Comparison of ENCODE assay signal across 16 cellular contexts in the genomic region with DNA sequence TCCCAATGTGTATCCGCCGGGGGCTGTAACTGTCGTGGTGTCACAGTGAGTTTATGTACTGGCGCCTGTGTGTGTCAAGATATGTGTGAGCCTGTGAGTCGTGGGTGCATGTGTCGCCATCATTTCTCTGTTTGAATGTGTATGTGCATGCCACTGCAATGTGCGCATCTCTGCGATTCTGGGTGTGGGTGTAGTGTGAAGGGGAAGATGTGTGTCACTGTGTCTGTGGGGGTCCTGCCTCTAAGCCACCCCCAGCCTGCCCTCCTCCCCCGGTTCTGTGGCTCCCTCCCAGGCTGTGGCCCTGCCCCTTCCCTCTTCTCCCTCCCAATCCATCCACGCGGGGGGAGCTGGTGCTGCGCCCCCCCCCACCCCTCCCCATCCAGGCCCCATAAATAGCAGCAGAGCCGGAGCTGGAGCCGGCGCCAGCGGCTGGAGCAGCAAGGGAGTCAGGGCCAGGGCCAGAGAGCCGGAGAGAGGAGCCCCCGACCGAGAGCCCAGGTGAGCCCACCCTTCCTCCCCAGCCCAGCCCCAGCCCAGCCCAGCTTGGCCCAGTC. TPM values are rescaled to one million over a fixed set of nuclear protein-coding genes. Genes with fewer than 3 reads are reported as not detected.
DNase-seq lines count a peak whose midpoint lies in the region; ATAC-seq lines count a peak whose summit lies in the region.
"Had no signal": no experiment of that assay in that cellular context is flagged by ENCODE, and none has a peak within 500 bp of the region (broad histone marks: within the 10 kb centered on the region; RNA-seq: fewer than 3 reads in every experiment).

CPNE6 (plus strand) TSS at position 419 of the 554 bp plus-strand sequence. CDS start 1,375 bp downstream, outside the sequence.

- no peaks in the 10 kb centered on the region for H3K9me3 Mint-ChIP-seq in stimulated activated naive CD8-positive, alpha-beta T cell treated with anti-CD3 and anti-CD28 coated beads, Interleukin-15, amount 100 ng/mL, for 72 hours
- H3K9me3 Mint-ChIP-seq: dendritic cell treated with granulocyte-macrophage colony-stimulating factor and Interleukin-4, amounts not matched to agents 40 ng/mL and 50 ng/mL, for 4 days; stimulated activated memory B cell treated with anti-CD40 and anti-IgM and Interleukin-4, amounts not matched to agents 10 μg/mL and 1 μg/mL and 100 μg/mL, for 72 hours had no signal

- H3K4me3 Mint-ChIP-seq in stimulated activated naive CD8-positive, alpha-beta T cell treated with anti-CD3 and anti-CD28 coated beads, Interleukin-15, amount 100 ng/mL, for 72 hours = no peak within 1 kb of the TSS
- H3K4me3 Mint-ChIP-seq: dendritic cell treated with granulocyte-macrophage colony-stimulating factor and Interleukin-4, amounts not matched to agents 40 ng/mL and 50 ng/mL, for 4 days; stimulated activated memory B cell treated with anti-CD40 and anti-IgM and Interleukin-4, amounts not matched to agents 10 μg/mL and 1 μg/mL and 100 μg/mL, for 72 hours had no signal

- peaks cover 8% of the 10 kb centered on the region for H3K27me3 Mint-ChIP-seq in stimulated activated naive CD8-positive, alpha-beta T cell treated with anti-CD3 and anti-CD28 coated beads, Interleukin-15, amount 100 ng/mL, for 72 hours
- H3K27me3 Mint-ChIP-seq: stimulated activated memory B cell treated with anti-CD40 and anti-IgM and Interleukin-4, amounts not matched to agents 10 μg/mL and 1 μg/mL and 100 μg/mL, for 72 hours had no signal

- no peak within 1 kb of the TSS for H3K27ac Mint-ChIP-seq in stimulated activated naive CD8-positive, alpha-beta T cell treated with anti-CD3 and anti-CD28 coated beads, Interleukin-15, amount 100 ng/mL, for 72 hours
- H3K27ac Mint-ChIP-seq: dendritic cell treated with granulocyte-macrophage colony-stimulating factor and Interleukin-4, amounts not matched to agents 40 ng/mL and 50 ng/mL, for 4 days; stimulated activated memory B cell treated with anti-CD40 and anti-IgM and Interleukin-4, amounts not matched to agents 10 μg/mL and 1 μg/mL and 100 μg/mL, for 72 hours had no signal

- DNase-seq in activated naive CD4-positive, alpha-beta T cell treated with Interleukin-2 at 50 U/mL for 16 hours = peak; percentile 62
- DNase-seq in activated naive CD4-positive, alpha-beta T cell (lab: John Stamatoyannopoulos, UW) = no peak
- peak in 43 of 58 donors; percentile 18 to 87 (median 50) for DNase-seq in anterior cingulate cortex (lab: John Stamatoyannopoulos, UW)
- DNase-seq in occipital lobe (lab: John Stamatoyannopoulos, UW) = peak; percentile 45
- DNase-seq in stimulated activated naive CD8-positive, alpha-beta T cell treated with anti-CD3 and anti-CD28 coated beads, Interleukin-15, amount 100 ng/mL, for 72 hours = peak in 1 of 2 donors; percentile 37
- DNase-seq in kidney glomerular epithelial cell (lab: John Stamatoyannopoulos, UW) = no peak
- DNase-seq in NCI-H2227 treated with DMSO at 0.1 percent for 48 hours (lab: John Stamatoyannopoulos, UW) = no peak
- DNase-seq: BE2C, NCI-H1048, NCI-H226, SK-N-SH had no signal

- ATAC-seq in stimulated activated naive CD8-positive, alpha-beta T cell treated with anti-CD3 and anti-CD28 coated beads, Interleukin-15, amount 100 ng/mL, for 72 hours = peak; percentile 74
- ATAC-seq in HG03159 (IDR thresholded peaks at IDR 0.05; ENCODE audit: unreplicated experiment) = no peak
- ATAC-seq: stimulated activated memory B cell treated with anti-CD40 and anti-IgM and Interleukin-4, amounts not matched to agents 10 μg/mL and 1 μg/mL and 100 μg/mL, for 72 hours had no signal

- H3K4me1 Mint-ChIP-seq in stimulated activated naive CD8-positive, alpha-beta T cell treated with anti-CD3 and anti-CD28 coated beads, Interleukin-15, amount 100 ng/mL, for 72 hours = peaks cover 28% of the 10 kb centered on the region

RNA-seq across cellular contexts. Expression of gene CPNE6, which starts in this region (rescaled TPM):
- 10.8 TPM for total RNA-seq in occipital lobe
- total RNA-seq: lung, osteocyte had no signal

Comparison
In these comparisons a context has a peak if more than half of its experiments do, and no peak if none do; other contexts are left out.
1. DNase-seq: peak in activated naive CD4-positive, alpha-beta T cell treated with Interleukin-2 at 50 U/mL for 16 hours (single experiment), anterior cingulate cortex (43 of 58) and occipital lobe (single experiment); none in activated naive CD4-positive, alpha-beta T cell (0 of 4), kidney glomerular epithelial cell (single experiment) and NCI-H2227 treated with DMSO at 0.1 percent for 48 hours (single experiment).